In genomic region chr13:71609271-71609670, GRCh38 we compare ENCODE assay signal across 24 cellular contexts.
DNase-seq lines count a peak whose midpoint lies in the region; ATAC-seq, FAIRE-seq and TF ChIP-seq lines count a peak whose summit lies in the region.
"Had no signal": no experiment of that assay in that cellular context is flagged by ENCODE, and none has a peak within 500 bp of the region (broad histone marks: within the 10 kb centered on the region; RNA-seq: fewer than 3 reads in every experiment).

No MANE protein-coding gene starts in this region.

- intact Hi-C loops in PC-3 (cut with micrococcal nuclease) = loop anchor here (10.0 kb wide), 1 partner anchor 266 kb away; no protein-coding TSS in a partner anchor
- intact Hi-C loops in activated T-helper 1 cell treated with anti-CD3 and anti-CD28 coated beads, Interleukin-12 subunit alpha, Interleukin-12 subunit beta, Interleukin-2, Interleukin-4 antibody, amounts not matched to agents 30 ng/mL and 10 ng/mL and 1 ng/mL, durations not matched to agents 14 hours and 24 hours and 36 hours (cut with micrococcal nuclease) = no loop called here

- peak; percentile 31; the same call in 1 of the 2 replicates for ATAC-seq in PC-3
- ATAC-seq: GM12878 had no signal

- no peaks in the 10 kb centered on the region for H3K36me3 ChIP-seq in PC-3 (ENCODE audit: low read depth, low read length)
- H3K36me3 ChIP-seq: BE2C, BLaER1 had no signal

- no peaks in the 10 kb centered on the region for H3K27me3 ChIP-seq in PC-3 (ENCODE audit: low read length)
- H3K27me3 ChIP-seq: BE2C, BLaER1 had no signal

- H3K9ac ChIP-seq in PC-3 (ENCODE audit: low read length) = no peak overlapping the region
- H3K9ac ChIP-seq: BLaER1 had no signal

- H3K27ac ChIP-seq in PC-3 (ENCODE audit: low read length) = no peak overlapping the region
- H3K27ac ChIP-seq: BLaER1 had no signal

- TF ChIP-seq CTCF in PC-3 (conservative IDR thresholded peaks at IDR 0.05; ENCODE audit: low read depth, low read length) = no peak

- no peak overlapping the region for H3K4me3 Mint-ChIP-seq in activated T-helper 1 cell treated with anti-CD3 and anti-CD28 coated beads, Interleukin-12 subunit alpha, Interleukin-12 subunit beta, Interleukin-2, Interleukin-4 antibody, amounts not matched to agents 30 ng/mL and 10 ng/mL and 1 ng/mL, durations not matched to agents 14 hours and 24 hours and 36 hours
- no peak overlapping the region for H3K4me3 Mint-ChIP-seq in activated naive CD4-positive, alpha-beta T cell treated with anti-CD3 and anti-CD28 coated beads, Interleukin-2, amount 10 ng/mL, durations not matched to agents 7 days and 5 days
- H3K4me3 Mint-ChIP-seq: CD14-positive monocyte; CD4-positive, alpha-beta memory T cell; CD4-positive, CD25-positive, alpha-beta regulatory T cell; CD8-positive, alpha-beta memory T cell had no signal

- no peaks in the 10 kb centered on the region for H3K9me3 Mint-ChIP-seq in activated T-helper 1 cell treated with anti-CD3 and anti-CD28 coated beads, Interleukin-12 subunit alpha, Interleukin-12 subunit beta, Interleukin-2, Interleukin-4 antibody, amounts not matched to agents 30 ng/mL and 10 ng/mL and 1 ng/mL, durations not matched to agents 14 hours and 24 hours and 36 hours
- H3K9me3 Mint-ChIP-seq in activated naive CD4-positive, alpha-beta T cell treated with anti-CD3 and anti-CD28 coated beads, Interleukin-2, amount 10 ng/mL, durations not matched to agents 7 days and 5 days = no peaks in the 10 kb centered on the region

- no peaks in the 10 kb centered on the region for H4K20me1 ChIP-seq in PC-3 (ENCODE audit: low read length)
- H4K20me1 ChIP-seq: BLaER1 had no signal

- H3K4me1 ChIP-seq in PC-3 (ENCODE audit: insufficient read depth, low read length) = no peaks in the 10 kb centered on the region

- H3K36me3 Mint-ChIP-seq in activated T-helper 1 cell treated with anti-CD3 and anti-CD28 coated beads, Interleukin-12 subunit alpha, Interleukin-12 subunit beta, Interleukin-2, Interleukin-4 antibody, amounts not matched to agents 30 ng/mL and 10 ng/mL and 1 ng/mL, durations not matched to agents 14 hours and 24 hours and 36 hours (ENCODE audit: low read depth) = no peaks in the 10 kb centered on the region
- no peaks in the 10 kb centered on the region for H3K36me3 Mint-ChIP-seq in activated naive CD4-positive, alpha-beta T cell treated with anti-CD3 and anti-CD28 coated beads, Interleukin-2, amount 10 ng/mL, durations not matched to agents 7 days and 5 days
- H3K36me3 Mint-ChIP-seq: CD14-positive monocyte; CD4-positive, alpha-beta memory T cell; CD4-positive, CD25-positive, alpha-beta regulatory T cell; CD8-positive, alpha-beta memory T cell had no signal

- H3K4me1 Mint-ChIP-seq in activated T-helper 1 cell treated with anti-CD3 and anti-CD28 coated beads, Interleukin-12 subunit alpha, Interleukin-12 subunit beta, Interleukin-2, Interleukin-4 antibody, amounts not matched to agents 30 ng/mL and 10 ng/mL and 1 ng/mL, durations not matched to agents 14 hours and 24 hours and 36 hours (ENCODE audit: low read depth) = no peaks in the 10 kb centered on the region
- H3K4me1 Mint-ChIP-seq in activated naive CD4-positive, alpha-beta T cell treated with anti-CD3 and anti-CD28 coated beads, Interleukin-2, amount 10 ng/mL, durations not matched to agents 7 days and 5 days = peaks cover 2% of the 10 kb centered on the region
- H3K4me1 Mint-ChIP-seq: CD4-positive, alpha-beta memory T cell; CD8-positive, alpha-beta memory T cell had no signal

- no peaks in the 10 kb centered on the region for H3K79me2 ChIP-seq in PC-3 (ENCODE audit: low read length)

- no peak overlapping the region for H3K27ac Mint-ChIP-seq in activated T-helper 1 cell treated with anti-CD3 and anti-CD28 coated beads, Interleukin-12 subunit alpha, Interleukin-12 subunit beta, Interleukin-2, Interleukin-4 antibody, amounts not matched to agents 30 ng/mL and 10 ng/mL and 1 ng/mL, durations not matched to agents 14 hours and 24 hours and 36 hours
- H3K27ac Mint-ChIP-seq in activated naive CD4-positive, alpha-beta T cell treated with anti-CD3 and anti-CD28 coated beads, Interleukin-2, amount 10 ng/mL, durations not matched to agents 7 days and 5 days = no peak overlapping the region
- H3K27ac Mint-ChIP-seq: CD4-positive, alpha-beta memory T cell; CD4-positive, CD25-positive, alpha-beta regulatory T cell; CD8-positive, alpha-beta memory T cell had no signal

- no TSS peak for BruUV-seq in PC-3 (replicated peaks; lab: Mats Ljungman, UMichigan)

- H3K27me3 Mint-ChIP-seq in activated T-helper 1 cell treated with anti-CD3 and anti-CD28 coated beads, Interleukin-12 subunit alpha, Interleukin-12 subunit beta, Interleukin-2, Interleukin-4 antibody, amounts not matched to agents 30 ng/mL and 10 ng/mL and 1 ng/mL, durations not matched to agents 14 hours and 24 hours and 36 hours (ENCODE audit: insufficient read depth) = no peaks in the 10 kb centered on the region
- no peaks in the 10 kb centered on the region for H3K27me3 Mint-ChIP-seq in activated naive CD4-positive, alpha-beta T cell treated with anti-CD3 and anti-CD28 coated beads, Interleukin-2, amount 10 ng/mL, durations not matched to agents 7 days and 5 days
- H3K27me3 Mint-ChIP-seq: CD4-positive, alpha-beta memory T cell; CD4-positive, CD25-positive, alpha-beta regulatory T cell; CD8-positive, alpha-beta memory T cell had no signal

- H3K4me3 ChIP-seq in PC-3 (ENCODE audit: low read length) = no peak overlapping the region
- H3K4me3 ChIP-seq: BLaER1, GM12878 had no signal

- CTCF ChIA-PET in PC-3 (lab: Charles Lee) = no interaction called here
- CTCF ChIA-PET in activated naive CD4-positive, alpha-beta T cell treated with anti-CD3 and anti-CD28 coated beads, Interleukin-2, amount 10 ng/mL, durations not matched to agents 7 days and 5 days (lab: Charles Lee) = no interaction called here

- H3F3A ChIP-seq in PC-3 (ENCODE audit: low read length, unreplicated experiment) = no peaks in the 10 kb centered on the region

- H3K9me3 ChIP-seq in PC-3 (ENCODE audit: low read length) = no peaks in the 10 kb centered on the region
- H3K9me3 ChIP-seq: BE2C, BLaER1 had no signal

- peak; percentile 56 for FAIRE-seq in islet of Langerhans (lab: Jason Lieb, UNC)
- FAIRE-seq: A204.1, GM12878, GM12892, GM18507 had no signal

- no peaks in the 10 kb centered on the region for H3K9me2 ChIP-seq in PC-3 (replicated peaks; ENCODE audit: low read length)

- no peak overlapping the region for H2AFZ ChIP-seq in PC-3 (ENCODE audit: low read length)

- no peak overlapping the region for H3K4me2 ChIP-seq in PC-3 (ENCODE audit: low read length)
- H3K4me2 ChIP-seq: BLaER1 had no signal

- POLR2A ChIA-PET in PC-3 (lab: Charles Lee; ENCODE audit: unreplicated experiment) = no interaction called here

- DNase-seq in HCEC 1CT (peak; percentile 9), PC-3 (no peak), KG1 (lab: John Stamatoyannopoulos, UW) (no peak), NCI-H146 treated with DMSO at 0.1 percent for 48 hours (lab: John Stamatoyannopoulos, UW; ENCODE audit: unreplicated experiment) (no peak)
- DNase-seq in activated T-helper 1 cell treated with anti-CD3 and anti-CD28 coated beads, Interleukin-12 subunit alpha, Interleukin-12 subunit beta, Interleukin-2, Interleukin-4 antibody, amounts not matched to agents 30 ng/mL and 10 ng/mL and 1 ng/mL, durations not matched to agents 14 hours and 24 hours and 36 hours (ENCODE audit: low spot score) = no peak
- no peak for DNase-seq in activated naive CD4-positive, alpha-beta T cell treated with anti-CD3 and anti-CD28 coated beads, Interleukin-2, amount 10 ng/mL, durations not matched to agents 7 days and 5 days
- DNase-seq: 8988T; ACHN; BE2C; C1 segment of cervical spinal cord; Calu3; CD4-positive, alpha-beta memory T cell; CD4-positive, CD25-positive, alpha-beta regulatory T cell; CD8-positive, alpha-beta memory T cell; COR-L47; DMS79 treated with DMSO at 0.1 percent for 48 hours; GDM1 had no signal
